Comparison of ENCODE assay signal across 24 cellular contexts in genomic region chr15:53836618-53837017, GRCh38.
DNase-seq lines count a peak whose midpoint lies in the region; ATAC-seq and TF ChIP-seq lines count a peak whose summit lies in the region.
"Had no signal": no experiment of that assay in that cellular context is flagged by ENCODE, and none has a peak within 500 bp of the region (broad histone marks: within the 10 kb centered on the region; RNA-seq: fewer than 3 reads in every experiment).

No MANE protein-coding gene starts in this region.

- no peak overlapping the region for H3K18ac ChIP-seq in neuronal stem cell (ENCODE audit: low read length)

- H3K36me3 ChIP-seq in GM23338 (ENCODE audit: insufficient read depth): no peaks in the 10 kb centered on the region
- no peaks in the 10 kb centered on the region for H3K36me3 ChIP-seq in hepatocyte (replicated peaks; ENCODE audit: insufficient read depth, low read depth)
- no peaks in the 10 kb centered on the region for H3K36me3 ChIP-seq in neuronal stem cell (replicated peaks in 1 of 2; ENCODE audit: control insufficient read depth in 2 of 2, insufficient read depth in 2 of 2, low read length in 2 of 2)
- H3K36me3 ChIP-seq: left ventricle myocardium inferior, suprapubic skin had no signal

- H3K4me3 ChIP-seq in GM23338: no peak overlapping the region
- H3K4me3 ChIP-seq in hepatocyte: no peak overlapping the region
- no peak overlapping the region for H3K4me3 ChIP-seq in neuronal stem cell (ENCODE audit: low read length in 2 of 2)
- H3K4me3 ChIP-seq: GM23248, left ventricle myocardium inferior, suprapubic skin had no signal

- H3K9me3 ChIP-seq in hepatocyte (ENCODE audit: low read depth): no peaks in the 10 kb centered on the region
- no peaks in the 10 kb centered on the region for H3K9me3 ChIP-seq in neuronal stem cell (replicated peaks in 1 of 2; ENCODE audit: control insufficient read depth in 2 of 2, insufficient read depth in 1 of 2, low read depth in 1 of 2, low read length in 2 of 2)
- H3K9me3 ChIP-seq: left ventricle myocardium inferior, suprapubic skin had no signal

- no peak overlapping the region for H3K9ac ChIP-seq in neuronal stem cell (ENCODE audit: low read depth, low read length, poor library complexity)
- H3K9ac ChIP-seq: GM23248 had no signal

- H3K36me3 Mint-ChIP-seq in GM23338 (ENCODE audit: low read depth): no peaks in the 10 kb centered on the region
- H3K36me3 Mint-ChIP-seq: CD14-positive monocyte, IgD-negative memory B cell, naive B cell had no signal

- no peak overlapping the region for H3K27ac Mint-ChIP-seq in GM23338
- H3K27ac Mint-ChIP-seq: activated CD8-positive, alpha-beta T cell treated with anti-CD3 and anti-CD28 coated beads for 36 hours; activated T-helper 1 cell treated with anti-CD3 and anti-CD28 coated beads, Interleukin-12 subunit alpha, Interleukin-12 subunit beta, Interleukin-2, Interleukin-4 antibody, amounts not matched to agents 30 ng/mL and 10 ng/mL and 1 ng/mL, durations not matched to agents 14 hours and 24 hours and 36 hours; CD14-positive monocyte; IgD-negative memory B cell; naive B cell; T-helper 17 cell had no signal

- H3K4me1 ChIP-seq in GM23338 (ENCODE audit: insufficient read depth) (peaks cover 18% of the 10 kb centered on the region), hepatocyte (ENCODE audit: insufficient read depth) (peaks cover 49% of the 10 kb centered on the region), neuronal stem cell (ENCODE audit: control insufficient read depth in 2 of 2, insufficient read depth in 1 of 2, low read depth in 1 of 2, low read length in 2 of 2) (no peaks in the 10 kb centered on the region)
- H3K4me1 ChIP-seq: suprapubic skin had no signal

- no peak overlapping the region for H2BK120ac ChIP-seq in neuronal stem cell (ENCODE audit: low read depth, low read length)

- no peak overlapping the region for H2BK12ac ChIP-seq in neuronal stem cell (ENCODE audit: low read length)

- no peak overlapping the region for H3K4me3 Mint-ChIP-seq in GM23338
- H3K4me3 Mint-ChIP-seq: activated CD8-positive, alpha-beta T cell treated with anti-CD3 and anti-CD28 coated beads for 36 hours; activated T-helper 1 cell treated with anti-CD3 and anti-CD28 coated beads, Interleukin-12 subunit alpha, Interleukin-12 subunit beta, Interleukin-2, Interleukin-4 antibody, amounts not matched to agents 30 ng/mL and 10 ng/mL and 1 ng/mL, durations not matched to agents 14 hours and 24 hours and 36 hours; CD14-positive monocyte; IgD-negative memory B cell; naive B cell; T-helper 17 cell had no signal

- H3K14ac ChIP-seq in neuronal stem cell (ENCODE audit: low read length): no peak overlapping the region

- no peaks in the 10 kb centered on the region for H3K79me1 ChIP-seq in neuronal stem cell (ENCODE audit: low read depth, low read length)

- no peak overlapping the region for H3K4me2 ChIP-seq in GM23338
- H3K4me2 ChIP-seq in hepatocyte: peak overlapping the region; percentile 35
- H3K4me2 ChIP-seq in neuronal stem cell (ENCODE audit: insufficient read depth, low read length, poor library complexity, severe bottlenecking): no peak overlapping the region

- H3K23ac ChIP-seq in neuronal stem cell (ENCODE audit: low read depth, low read length, poor library complexity): no peak overlapping the region

- H3K27me3 Mint-ChIP-seq in GM23338 (ENCODE audit: insufficient read depth, low read depth, poor library complexity): no peaks in the 10 kb centered on the region
- H3K27me3 Mint-ChIP-seq: IgD-negative memory B cell had no signal

- no peak overlapping the region for H2BK5ac ChIP-seq in neuronal stem cell (ENCODE audit: low read length)

- H2BK15ac ChIP-seq in neuronal stem cell (ENCODE audit: low read length): no peak overlapping the region

- no peaks in the 10 kb centered on the region for H3K79me2 ChIP-seq in GM23338 (replicated peaks; ENCODE audit: insufficient read depth)
- H3K79me2 ChIP-seq in hepatocyte: no peaks in the 10 kb centered on the region

- peak; percentile 16 for DNase-seq in NCI-H1105 treated with DMSO at 0.1 percent for 48 hours (lab: John Stamatoyannopoulos, UW)
- no peak for DNase-seq in NCI-H1105 (lab: John Stamatoyannopoulos, UW)
- no peak for DNase-seq in GM23338 (ENCODE audit: low spot score)
- peak; percentile 28 for DNase-seq in hepatocyte (ENCODE audit: low spot score)
- no peak for DNase-seq in neuronal stem cell (ENCODE audit: low spot score)
- DNase-seq in posterior vena cava (ENCODE audit: low spot score): no peak
- DNase-seq in DMS153 treated with DMSO at 0.1 percent for 48 hours (lab: John Stamatoyannopoulos, UW; ENCODE audit: unreplicated experiment): no peak
- no peak for DNase-seq in effector CD4-positive, alpha-beta T cell
- DNase-seq: activated CD8-positive, alpha-beta memory T cell treated with anti-CD3 and anti-CD28 coated beads, Interleukin-2, amount 50 U/mL, for 48 hours; activated CD8-positive, alpha-beta T cell treated with anti-CD3 and anti-CD28 coated beads for 36 hours; activated naive CD4-positive, alpha-beta T cell treated with Interleukin-2 at 50 U/mL for 16 hours; central memory CD4-positive, alpha-beta T cell; EL; GM23248; left ventricle myocardium inferior; naive B cell; nucleus accumbens; stimulated activated naive CD4-positive, alpha-beta T cell; T-helper 17 cell had no signal

- H3K9me3 Mint-ChIP-seq in GM23338: no peaks in the 10 kb centered on the region
- H3K9me3 Mint-ChIP-seq: activated CD8-positive, alpha-beta T cell treated with anti-CD3 and anti-CD28 coated beads for 36 hours; activated T-helper 1 cell treated with anti-CD3 and anti-CD28 coated beads, Interleukin-12 subunit alpha, Interleukin-12 subunit beta, Interleukin-2, Interleukin-4 antibody, amounts not matched to agents 30 ng/mL and 10 ng/mL and 1 ng/mL, durations not matched to agents 14 hours and 24 hours and 36 hours; naive B cell had no signal

- 35% methylated on average over 4 of the region's 4 CpGs for WGBS in hepatocyte (ENCODE audit: low lambda C conversion rate, missing lambda C conversion rate)
- no CpG with 5 or more reads among the region's 4 CpGs for WGBS in neuronal stem cell (ENCODE audit: extremely low coverage in 2 of 2, insufficient read length in 2 of 2, insufficient replicate concordance in 1 of 2), 2 donors

- intact Hi-C loops in posterior vena cava (cut with DNase I): no loop called here

- H3K27me3 ChIP-seq in GM23338 (ENCODE audit: insufficient read depth) (no peaks in the 10 kb centered on the region), hepatocyte (no peaks in the 10 kb centered on the region), neuronal stem cell (ENCODE audit: control insufficient read depth in 3 of 3, insufficient read depth in 3 of 3, low read depth in 1 of 3, low read length in 3 of 3) (no peaks in the 10 kb centered on the region)
- H3K27me3 ChIP-seq: suprapubic skin had no signal

- H3K9me2 ChIP-seq in GM23338 (ENCODE audit: insufficient read depth) (no peaks in the 10 kb centered on the region), hepatocyte (replicated peaks; ENCODE audit: insufficient read depth) (no peaks in the 10 kb centered on the region)

- TF ChIP-seq CTCF in GM23338 (conservative IDR thresholded peaks at IDR 0.05; ENCODE audit: low read depth in 2 of 2) (no peak), hepatocyte (IDR thresholded peaks at IDR 0.05; ENCODE audit: poor library complexity) (no peak)

- H4K8ac ChIP-seq in neuronal stem cell (ENCODE audit: low read depth, low read length): no peak overlapping the region

- no peak overlapping the region for H2AK5ac ChIP-seq in neuronal stem cell (ENCODE audit: low read depth, low read length)

- H3K4ac ChIP-seq in neuronal stem cell (ENCODE audit: low read length): no peak overlapping the region

- H2AFZ ChIP-seq in GM23338 (0 out of 2 replicates have a peak overlapping the region, but pooled peaks have one; percentile 15), hepatocyte (no peak overlapping the region), neuronal stem cell (ENCODE audit: low read length) (peak overlapping the region; percentile 18)
- H2AFZ ChIP-seq: GM23248 had no signal

- H3K27ac ChIP-seq in GM23338 (ENCODE audit: low read depth) (no peak overlapping the region), hepatocyte (peak overlapping the region; percentile 75), neuronal stem cell (replicated peaks; ENCODE audit: low read length) (no peak overlapping the region)
- H3K27ac ChIP-seq: GM23248, left ventricle myocardium inferior, suprapubic skin had no signal

- H3K4me1 Mint-ChIP-seq in GM23338: peaks cover 19% of the 10 kb centered on the region
- H3K4me1 Mint-ChIP-seq: CD14-positive monocyte, IgD-negative memory B cell, naive B cell, T-helper 17 cell had no signal

- no peak for ATAC-seq in GM23338
- ATAC-seq: activated CD8-positive, alpha-beta T cell treated with anti-CD3 and anti-CD28 coated beads for 36 hours; SK-N-SH treated with all-trans-retinoic acid at 6 μM for 48 hours; T-helper 17 cell had no signal

- no peak overlapping the region for H4K91ac ChIP-seq in neuronal stem cell (ENCODE audit: low read depth, low read length, poor library complexity)

- no peaks in the 10 kb centered on the region for H3F3A ChIP-seq in GM23338 (replicated peaks; ENCODE audit: low read depth)

- H4K20me1 ChIP-seq in GM23338 (replicated peaks; ENCODE audit: insufficient read depth) (no peaks in the 10 kb centered on the region), hepatocyte (ENCODE audit: insufficient read depth, poor library complexity, severe bottlenecking) (no peaks in the 10 kb centered on the region)

TF ChIP-seq in GM23338, 12 proteins besides CTCF, POLR2A, EP300 and RAD21 (continues in another document):
- TF ChIP-seq ZNF114 (CRISPR knock-in tag; IDR thresholded peaks at IDR 0.05) (no peak), NANOG (IDR thresholded peaks at IDR 0.05; ENCODE audit: borderline replicate concordance) (no peak)

Comparison
In these comparisons a context has a peak if more than half of its experiments do, and no peak if none do; other contexts are left out.
1. DNase-seq: peak in NCI-H1105 treated with DMSO at 0.1 percent for 48 hours (single experiment) and hepatocyte (single experiment); none in NCI-H1105 (single experiment), GM23338 (single experiment), neuronal stem cell (single experiment), posterior vena cava (single experiment), DMS153 treated with DMSO at 0.1 percent for 48 hours (single experiment) and effector CD4-positive, alpha-beta T cell (single experiment).